2 cellular contexts compared by ENCODE assay signal in genomic region chr2:3558205-3559014, GRCh38.
TF ChIP-seq lines count a peak whose summit lies in the region.

Gene RNASEH1, minus strand, starts transcription at chr2:3558333. Its CDS starts 73 bp downstream, at chr2:3558260.

TF ChIP-seq in IMR-90, 13 proteins besides CTCF, POLR2A, EP300 and RAD21 (continued from another document):
- TF ChIP-seq ELK1 (IDR thresholded peaks at IDR 0.05; ENCODE audit: borderline replicate concordance, low read depth, low read length) = no peak
- TF ChIP-seq CHD1 (IDR thresholded peaks at IDR 0.05; ENCODE audit: low read depth, low read length) = no peak
- no peak for TF ChIP-seq SMC3 (IDR thresholded peaks at IDR 0.05; ENCODE audit: low read depth, low read length)
- peak; percentile 18; the same call in 1 of the 2 replicates for TF ChIP-seq USF2 (IDR thresholded peaks at IDR 0.05; ENCODE audit: low read depth, low read length)
- TF ChIP-seq MAFK (IDR thresholded peaks at IDR 0.05; ENCODE audit: low read depth, low read length) = no peak
- no peak for TF ChIP-seq RFX5 (IDR thresholded peaks at IDR 0.05; ENCODE audit: low read depth, low read length)
- TF ChIP-seq FOS (IDR thresholded peaks at IDR 0.05; ENCODE audit: low read depth, low read length) = no peak
- peak; percentile 81 for TF ChIP-seq BHLHE40 (IDR thresholded peaks at IDR 0.05; ENCODE audit: low read depth, low read length)
- TF ChIP-seq RCOR1 (IDR thresholded peaks at IDR 0.05; ENCODE audit: insufficient replicate concordance, low read length) = no peak
- no peak for TF ChIP-seq NFE2L2 (IDR thresholded peaks at IDR 0.05; ENCODE audit: low read depth, low read length)
- no peak for TF ChIP-seq CEBPB (IDR thresholded peaks at IDR 0.05; ENCODE audit: low read depth, low read length)
- TF ChIP-seq MAZ (IDR thresholded peaks at IDR 0.05; ENCODE audit: borderline replicate concordance, low read depth, low read length) = peak; percentile 87

TF ChIP-seq in endothelial cell of umbilical vein, 7 proteins besides CTCF, POLR2A, EP300 and RAD21 (continued from another document):
- TF ChIP-seq POLR2AphosphoS5 (IDR thresholded peaks at IDR 0.05; ENCODE audit: insufficient read depth, low read depth, low read length) (peak; percentile 94), JUN (IDR thresholded peaks at IDR 0.05; ENCODE audit: borderline replicate concordance, insufficient read depth, insufficient read length, low read depth) (no peak)
- TF ChIP-seq, protein P1, sequence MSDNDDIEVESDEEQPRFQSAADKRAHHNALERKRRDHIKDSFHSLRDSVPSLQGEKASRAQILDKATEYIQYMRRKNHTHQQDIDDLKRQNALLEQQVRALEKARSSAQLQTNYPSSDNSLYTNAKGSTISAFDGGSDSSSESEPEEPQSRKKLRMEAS (IDR thresholded peaks at IDR 0.05; ENCODE audit: insufficient read depth, insufficient read length) = peak; percentile 64
